ENCODE assay signal across 8 cellular contexts in genomic region chr2:150487537-150488429, GRCh38. TPM values are rescaled to one million over a fixed set of nuclear protein-coding genes. Genes with fewer than 3 reads are reported as not detected.
DNase-seq lines count a peak whose midpoint lies in the region; ATAC-seq, FAIRE-seq and TF ChIP-seq lines count a peak whose summit lies in the region.

Gene RND3 (minus strand): TSS chr2:150487667. CDS start chr2:150487417, 250 bp downstream.

- peak within 1 kb of the TSS; percentile 81; the same call in 1 of the 2 replicates for H4K8ac ChIP-seq in H1 (ENCODE audit: extremely low read depth, insufficient read depth, low read length)

- H3K79me2 ChIP-seq in H1 (ENCODE audit: control insufficient read depth in 1 of 2, insufficient read depth in 2 of 2, low read length in 2 of 2): peaks cover 15 to 47% of the 10 kb centered on the region in 2 experiments

- TF ChIP-seq RAD21 in H1 (IDR thresholded peaks at IDR 0.05 in 1 of 2, conservative IDR thresholded peaks at IDR 0.05 in 1 of 2; ENCODE audit: low read depth in 2 of 2, low read length in 2 of 2): peak; percentile 81 to 83

- no peak within 1 kb of the TSS for H2BK5ac ChIP-seq in H1 (ENCODE audit: low read depth, low read length)

- H3K4me1 ChIP-seq in A673 (ENCODE audit: insufficient read depth, low read length, poor library complexity, severe bottlenecking) (peaks cover 9% of the 10 kb centered on the region), H1 (replicated peaks in 1 of 4; ENCODE audit: control insufficient read depth in 3 of 4, insufficient read depth in 4 of 4, low read length in 3 of 4) (peaks cover 4 to 10% (median 9%) of the 10 kb centered on the region in 4 experiments; a peak in 5 of 7 replicates), lower lobe of right lung (peaks cover 22% of the 10 kb centered on the region)

- H3K4me3 Mint-ChIP-seq in T-helper 1 cell treated with Interleukin-12 subunit alpha and Interleukin-12 subunit beta and Interleukin-4 antibody, amounts not matched to agents 30 μg/mL and 1 μg/mL, for 36 hours: peak within 1 kb of the TSS; percentile 65

- H3K23ac ChIP-seq in H1 (ENCODE audit: insufficient read length): no peak within 1 kb of the TSS

- H3K36me3 ChIP-seq in A673 (ENCODE audit: insufficient read depth, low read length, poor library complexity, severe bottlenecking) (no peaks in the 10 kb centered on the region), H1 (ENCODE audit: control insufficient read depth in 2 of 4, insufficient read depth in 4 of 4, low read length in 3 of 4) (no peaks in the 10 kb centered on the region; a peak in 1 of 8 replicates), lower lobe of right lung (no peaks in the 10 kb centered on the region)

- H3K9me3 Mint-ChIP-seq in T-helper 1 cell treated with Interleukin-12 subunit alpha and Interleukin-12 subunit beta and Interleukin-4 antibody, amounts not matched to agents 30 μg/mL and 1 μg/mL, for 36 hours: no peaks in the 10 kb centered on the region

- no peak within 1 kb of the TSS; the same call in 1 of the 2 replicates for H2BK12ac ChIP-seq in H1 (ENCODE audit: low read depth, low read length)

- H3K9ac ChIP-seq in H1 (replicated peaks in 1 of 4; ENCODE audit: extremely low read depth in 1 of 4, low read depth in 3 of 4, low read length in 3 of 4): peak within 1 kb of the TSS; percentile 72 to 80 (median 77)

- peak within 1 kb of the TSS; percentile 61 for H3K27ac ChIP-seq in A673 (ENCODE audit: low read depth, low read length, poor library complexity, severe bottlenecking)
- no peak within 1 kb of the TSS for H3K27ac ChIP-seq in H1 (ENCODE audit: low read depth, low read length)
- H3K27ac ChIP-seq in lower lobe of right lung: peak within 1 kb of the TSS; percentile 90

- POLR2A ChIA-PET in A673 (lab: Charles Lee; ENCODE audit: low non-redundant PET) (no interaction called here), H1 (lab: Charles Lee; ENCODE audit: partially characterized antibody) (interaction anchor here (1.1 to 1.6 kb wide), 2 partner anchors 11 to 112 kb away, joined by 3 read pairs; no protein-coding TSS in a partner anchor)

- no peak within 1 kb of the TSS for H2AK5ac ChIP-seq in H1 (ENCODE audit: low read depth, low read length)

- no peak for TF ChIP-seq EP300 in H1 (IDR thresholded peaks at IDR 0.05; ENCODE audit: borderline replicate concordance in 1 of 2, low read depth in 2 of 2, low read length in 2 of 2)

- H2BK20ac ChIP-seq in H1 (ENCODE audit: low read length): no peak within 1 kb of the TSS

- DNase-seq in A673 (ENCODE audit: low spot score) (peak; percentile 99), NCI-H1436 treated with DMSO at 0.1 percent for 48 hours (lab: John Stamatoyannopoulos, UW) (peak; percentile 96), H1 (ENCODE audit: low read depth in 1 of 2, low spot score in 2 of 2) (peak; percentile 91 to 96), lower lobe of right lung (peak; percentile 93)
- peak; percentile 20 to 29 for DNase-seq in stimulated activated CD8-positive, alpha-beta memory T cell treated with anti-CD3 and anti-CD28 coated beads, Interleukin-7, amount 100 ng/mL, for 48 hours (ENCODE audit: extremely low read depth in 1 of 2, low read depth in 1 of 2)

- intact Hi-C loops in A673 (cut with micrococcal nuclease; ENCODE audit: unreplicated experiment): loop anchor here (1.0 to 5.0 kb wide), 5 partner anchors 42 to 890 kb away; no protein-coding TSS in a partner anchor
- intact Hi-C loops in lower lobe of right lung (cut with DNase I): loop anchor here (10.0 kb wide), 1 partner anchor 893 kb away; no protein-coding TSS in a partner anchor

- H3K4me3 ChIP-seq in A673 (ENCODE audit: low read depth, low read length, poor library complexity, severe bottlenecking) (peak within 1 kb of the TSS; percentile 67), H1 (ENCODE audit: extremely low read depth in 1 of 4, insufficient read depth in 2 of 4, low read depth in 3 of 4, low read length in 4 of 4) (peak within 1 kb of the TSS; percentile 69 to 98 (median 82)), lower lobe of right lung (peak within 1 kb of the TSS; percentile 71)

- peak within 1 kb of the TSS; percentile 76 to 79 for H3K4me2 ChIP-seq in H1 (ENCODE audit: insufficient read depth in 1 of 2, low read depth in 2 of 2, low read length in 2 of 2)

- TF ChIP-seq CTCF in A673 (conservative IDR thresholded peaks at IDR 0.05; ENCODE audit: low read depth, low read length) (peak; percentile 92), H1 (IDR thresholded peaks at IDR 0.05; ENCODE audit: control extremely low read depth in 1 of 3, insufficient read depth in 1 of 3, low read depth in 1 of 3, low read length in 3 of 3) (peak; percentile 63 to 88 (median 74)), lower lobe of right lung (IDR thresholded peaks at IDR 0.05) (peak; percentile 80)

- H4K20me1 ChIP-seq in H1 (replicated peaks in 1 of 2; ENCODE audit: control insufficient read depth in 1 of 2, insufficient read depth in 2 of 2, low read length in 2 of 2): peaks cover 19 to 20% of the 10 kb centered on the region in 2 experiments

- TF ChIP-seq POLR2A in H1 (IDR thresholded peaks at IDR 0.05; ENCODE audit: control extremely low read depth in 1 of 2, low read depth in 2 of 2, low read length in 2 of 2): peak; percentile 98 to 99

- no peaks in the 10 kb centered on the region for H3K27me3 ChIP-seq in A673 (replicated peaks; ENCODE audit: insufficient read depth, low read depth, low read length, poor library complexity)
- H3K27me3 ChIP-seq in H1 (replicated peaks in 1 of 4; ENCODE audit: control insufficient read depth in 3 of 4, extremely low read depth in 1 of 4, insufficient read depth in 3 of 4, low read length in 3 of 4): peaks cover 0 to 2% (median 0%) of the 10 kb centered on the region in 4 experiments; a peak in 1 of 7 replicates
- H3K27me3 ChIP-seq in lower lobe of right lung (ENCODE audit: low read depth): peaks cover 18% of the 10 kb centered on the region

- FAIRE-seq in H1 (lab: Jason Lieb, UNC): peak; percentile 92

- WGBS in H1 (ENCODE audit: extremely low coverage in 1 of 2, insufficient coverage in 1 of 2, insufficient read length in 1 of 2, insufficient replicate concordance in 2 of 2, low coverage in 1 of 2, low lambda C conversion rate in 2 of 2, missing lambda C conversion rate in 1 of 2), 2 experiments: 13% methylated on average over 24 of the region's 24 CpGs; no CpG with 5 or more reads in 1 of the 2 experiments

- H3K23me2 ChIP-seq in H1 (ENCODE audit: low read depth, low read length): peaks cover 11% of the 10 kb centered on the region; the same call in 1 of the 2 replicates

- no peaks in the 10 kb centered on the region for H3K79me1 ChIP-seq in H1 (ENCODE audit: low read depth, low read length)

- 0 out of 2 replicates have a peak within 1 kb of the TSS, but pooled peaks have one; percentile 35 for H2AFZ ChIP-seq in H1 (ENCODE audit: low read length)

- CTCF ChIA-PET in A673 (lab: Charles Lee): no interaction called here
- CTCF ChIA-PET in H1 (lab: Charles Lee; ENCODE audit: partially characterized antibody): interaction anchor here (1.0 to 1.8 kb wide), 3 partner anchors 9 to 123 kb away, joined by 4 to 5 read pairs (median 5); no protein-coding TSS in a partner anchor

- no peak within 1 kb of the TSS for H2BK15ac ChIP-seq in H1 (ENCODE audit: low read length)

- peak; percentile 67 for ATAC-seq in GM18499 (IDR thresholded peaks at IDR 0.05; ENCODE audit: insufficient read depth, unreplicated experiment)
- peak; percentile 87 for ATAC-seq in HG02852 (IDR thresholded peaks at IDR 0.05; ENCODE audit: unreplicated experiment)
- ATAC-seq in lower lobe of right lung: peak; percentile 77 to 83

- peak within 1 kb of the TSS; percentile 62 for H3K56ac ChIP-seq in H1 (replicated peaks; ENCODE audit: insufficient read length, low read depth, low read length)

- BruUV-seq in A673 (replicated peaks; lab: Mats Ljungman, UMichigan): no TSS peak

- H3K36me3 Mint-ChIP-seq in T-helper 1 cell treated with Interleukin-12 subunit alpha and Interleukin-12 subunit beta and Interleukin-4 antibody, amounts not matched to agents 30 μg/mL and 1 μg/mL, for 36 hours (ENCODE audit: low read depth): no peaks in the 10 kb centered on the region

- no peak within 1 kb of the TSS for H4K91ac ChIP-seq in H1 (replicated peaks; ENCODE audit: insufficient read length, low read length)

- no peak within 1 kb of the TSS for H3K27ac Mint-ChIP-seq in T-helper 1 cell treated with Interleukin-12 subunit alpha and Interleukin-12 subunit beta and Interleukin-4 antibody, amounts not matched to agents 30 μg/mL and 1 μg/mL, for 36 hours

- peak within 1 kb of the TSS; percentile 92 for H3K18ac ChIP-seq in H1 (ENCODE audit: extremely low read depth, low read length)

- H3K9me3 ChIP-seq in A673 (ENCODE audit: low read depth, low read length, poor library complexity, severe bottlenecking) (no peaks in the 10 kb centered on the region), H1 (ENCODE audit: insufficient read depth in 2 of 2, low read depth in 1 of 2, low read length in 1 of 2) (no peaks in the 10 kb centered on the region), lower lobe of right lung (no peaks in the 10 kb centered on the region)

- H4K5ac ChIP-seq in H1 (ENCODE audit: insufficient read length, low read depth, low read length): no peak within 1 kb of the TSS

- H3K27me3 Mint-ChIP-seq in T-helper 1 cell treated with Interleukin-12 subunit alpha and Interleukin-12 subunit beta and Interleukin-4 antibody, amounts not matched to agents 30 μg/mL and 1 μg/mL, for 36 hours (ENCODE audit: low read depth): peaks cover 51% of the 10 kb centered on the region

- peaks cover 9% of the 10 kb centered on the region for H3K4me1 Mint-ChIP-seq in T-helper 1 cell treated with Interleukin-12 subunit alpha and Interleukin-12 subunit beta and Interleukin-4 antibody, amounts not matched to agents 30 μg/mL and 1 μg/mL, for 36 hours (ENCODE audit: low read depth)

- H2BK120ac ChIP-seq in H1 (replicated peaks; ENCODE audit: low read depth, low read length): no peak within 1 kb of the TSS

- no peak within 1 kb of the TSS for H3K14ac ChIP-seq in H1 (ENCODE audit: insufficient read length)

- peak within 1 kb of the TSS; percentile 48 for H3K4ac ChIP-seq in H1 (replicated peaks; ENCODE audit: insufficient read length, low read depth, low read length)

RNA-seq across cellular contexts. Expression of gene RND3, which starts in this region (rescaled TPM):
- total RNA-seq in A673 (2021): 10.2 and 15.0 TPM in 2 replicates
- 25.6 and 26.7 TPM in 2 replicates for total RNA-seq in H1 (2021; fragmentation: NEBNext Ultra II Directional; extraction: Animal tissue kit (Norgen Biotek cat#: 25700))
- 7.4 and 12.2 TPM in 2 replicates for polyA plus RNA-seq in H1 (2011; rRNA removed)
- 12.8 TPM for polyA plus RNA-seq in H1 (2011; cell fraction: cytosol; rRNA removed)
- polyA plus RNA-seq in H1 (2011; cell fraction: nucleus; rRNA removed): 14.3 TPM
- polyA plus RNA-seq in H1 (2012, experiment 1 of 2): 30.8 to 52.5 TPM (median 35.1 TPM) in 4 replicates
- polyA plus RNA-seq in H1 (2012, experiment 2 of 2): 2.5 TPM
- 54.4 TPM for polyA plus RNA-seq in H1 (2013, experiment 1 of 2)
- polyA plus RNA-seq in H1 (2013, experiment 2 of 2): 54.7 TPM
- 53.0 and 84.6 TPM in 2 replicates for polyA minus RNA-seq in H1 (2011; rRNA and poly(A)+ RNA removed)
- 18.1 TPM for polyA minus RNA-seq in H1 (2011; cell fraction: cytosol; rRNA and poly(A)+ RNA removed)
- polyA minus RNA-seq in H1 (2011; cell fraction: nucleus; rRNA and poly(A)+ RNA removed): 36.6 TPM
- 20.8 TPM for total RNA-seq in lower lobe of right lung

Comparison
In these comparisons a context has a peak if more than half of its experiments do, and no peak if none do; other contexts are left out.
1. DNase-seq: peak in every context shown above with its lines; median percentile 99 in A673; 96 in NCI-H1436 treated with DMSO at 0.1 percent for 48 hours; 94 in H1; 93 in lower lobe of right lung; 24 in stimulated activated CD8-positive, alpha-beta memory T cell treated with anti-CD3 and anti-CD28 coated beads, Interleukin-7, amount 100 ng/mL, for 48 hours.